ENCODE assay signal across 20 cellular contexts in genomic region chr9:72007726-72008125, GRCh38. TPM values are rescaled to one million over a fixed set of nuclear protein-coding genes. Genes with fewer than 3 reads are reported as not detected.
"Had no signal": no experiment of that assay in that cellular context is flagged by ENCODE, and none has a peak within 500 bp of the region (broad histone marks: within the 10 kb centered on the region; RNA-seq: fewer than 3 reads in every experiment).

No MANE protein-coding gene starts in this region.

RNA-seq across cellular contexts. Expression of gene C9orf57, which starts 52.7 kb away (rescaled TPM):
- total RNA-seq: activated naive CD4-positive, alpha-beta T cell treated with anti-CD3 and anti-CD28 coated beads for 36 hours; activated naive CD4-positive, alpha-beta T cell treated with anti-CD3 and anti-CD28 coated beads, Interleukin-2, amount 50 U/mL, for 72 hours; activated naive CD8-positive, alpha-beta T cell treated with anti-CD3 and anti-CD28 coated beads for 36 hours; activated naive CD8-positive, alpha-beta T cell treated with anti-CD3 and anti-CD28 coated beads, Interleukin-2, amount 10 ng/mL, durations not matched to agents 7 days and 5 days; activated T-cell treated with anti-CD3 and anti-CD28 coated beads, Interleukin-2, amount 50 U/mL, for 4 hours; activated T-cell treated with anti-CD3 and anti-CD28 coated beads, Interleukin-2, amount 50 U/mL, for 72 hours; activated T-helper 1 cell treated with anti-CD3 and anti-CD28 coated beads, Interleukin-12 subunit alpha, Interleukin-12 subunit beta, Interleukin-2, Interleukin-4 antibody, amounts not matched to agents 30 ng/mL and 10 ng/mL and 1 ng/mL, durations not matched to agents 14 hours and 24 hours and 36 hours; activated T-helper 17 cell treated with anti-CD3 and anti-CD28 coated beads, Interleukin-2, amount 50 U/mL, for 72 hours; activated T-helper 2 cell treated with anti-CD3 and anti-CD28 coated beads, Interferon-gamma antibody, Interleukin-2, Interleukin-4, amounts not matched to agents 10 μg/mL and 5 μg/mL and 100 μg/mL, durations not matched to agents 14 hours and 24 hours and 36 hours; adrenal gland; aorta; ascending aorta; astrocyte; body of pancreas; breast epithelium; bronchial epithelial cell; cardiac muscle cell; cardiac septum; cerebellum had no signal
- polyA plus RNA-seq: adipose tissue, adrenal gland, aorta, cardiac muscle cell had no signal
